ENCODE assay signal across 22 cellular contexts in genomic region chrX:56757327-56757726, GRCh38. TPM values are rescaled to one million over a fixed set of nuclear protein-coding genes. Genes with fewer than 3 reads are reported as not detected.
A peak's percentile ranks its signal among the peaks of the same experiment; 100 is the strongest.
DNase-seq lines count a peak whose midpoint lies in the region; ATAC-seq and TF ChIP-seq lines count a peak whose summit lies in the region.
"Had no signal": no experiment of that assay in that cellular context is flagged by ENCODE, and none has a peak within 500 bp of the region (broad histone marks: within the 10 kb centered on the region; RNA-seq: fewer than 3 reads in every experiment).

No MANE protein-coding gene starts in this region.

- no peak overlapping the region for H3K27ac ChIP-seq in naive thymus-derived CD4-positive, alpha-beta T cell (ENCODE audit: low read depth, low read length)
- H3K27ac ChIP-seq: adrenal gland, esophagus muscularis mucosa had no signal

- H3K27me3 ChIP-seq in naive thymus-derived CD4-positive, alpha-beta T cell (ENCODE audit: control insufficient read depth in 2 of 2, insufficient read depth in 2 of 2, low read length in 2 of 2), result no peaks in the 10 kb centered on the region
- H3K27me3 ChIP-seq: BE2C had no signal

- H3K9me3 ChIP-seq in naive thymus-derived CD4-positive, alpha-beta T cell (ENCODE audit: control insufficient read depth in 2 of 3, low read length in 3 of 3), result no peaks in the 10 kb centered on the region
- H3K9me3 ChIP-seq: adrenal gland, BE2C, esophagus muscularis mucosa, HAP-1 had no signal

- H3K4me3 Mint-ChIP-seq in naive thymus-derived CD4-positive, alpha-beta T cell, result peak overlapping the region in 2 of 10 donors; percentile 19 to 25
- H3K4me3 Mint-ChIP-seq in WTC11 (no peak overlapping the region), nephron progenitor cell (no peak overlapping the region)

- peak; percentile 47 for ATAC-seq in GM18861 (IDR thresholded peaks at IDR 0.05; ENCODE audit: unreplicated experiment)
- ATAC-seq in GM21526 (IDR thresholded peaks at IDR 0.05; ENCODE audit: low FRiP score, unreplicated experiment), result peak; percentile 62
- ATAC-seq in HG03196 (IDR thresholded peaks at IDR 0.05; ENCODE audit: unreplicated experiment), result peak; percentile 42
- ATAC-seq in naive thymus-derived CD4-positive, alpha-beta T cell, result no peak
- ATAC-seq in WTC11, result no peak
- ATAC-seq: K562; naive thymus-derived CD8-positive, alpha-beta T cell had no signal

- no peak for DNase-seq in naive thymus-derived CD4-positive, alpha-beta T cell
- DNase-seq in WTC11 (ENCODE audit: low spot score) (no peak), nephron progenitor cell (no peak), Kasumi-1 (lab: John Stamatoyannopoulos, UW) (no peak)
- DNase-seq: activated CD4-positive, CD25-positive, alpha-beta regulatory T cell; adrenal gland; BE2C; glutamatergic neuron; naive thymus-derived CD8-positive, alpha-beta T cell; NCI-H2081 treated with DMSO at 0.1 percent for 48 hours; NCI-H526; OCI-M1; T-helper 2 cell; trophoblast cell had no signal

- H3K4me1 Mint-ChIP-seq in naive thymus-derived CD4-positive, alpha-beta T cell, result peaks cover 24 to 57% (median 48%) of the 10 kb centered on the region in 7 donors
- H3K4me1 Mint-ChIP-seq in WTC11 (0 out of 2 replicates have a peak, but pooled peaks cover 4% of the 10 kb centered on the region), nephron progenitor cell (peaks cover 7% of the 10 kb centered on the region)

- H3K9me3 Mint-ChIP-seq in naive thymus-derived CD4-positive, alpha-beta T cell, result peaks cover 0 to 4% (median 0%) of the 10 kb centered on the region in 11 donors
- H3K9me3 Mint-ChIP-seq in WTC11 (peaks cover 10% of the 10 kb centered on the region), nephron progenitor cell (peaks cover 37% of the 10 kb centered on the region)
- H3K9me3 Mint-ChIP-seq: naive thymus-derived CD8-positive, alpha-beta T cell had no signal

- H3K27ac Mint-ChIP-seq in naive thymus-derived CD4-positive, alpha-beta T cell, result peak overlapping the region; percentile 18 to 72 (median 53)
- H3K27ac Mint-ChIP-seq in WTC11, result no peak overlapping the region
- H3K27ac Mint-ChIP-seq in nephron progenitor cell, result no peak overlapping the region
- H3K27ac Mint-ChIP-seq: progenitor cell of endocrine pancreas had no signal

- TF ChIP-seq CTCF in WTC11 (IDR thresholded peaks at IDR 0.05), result no peak
- TF ChIP-seq CTCF in nephron progenitor cell (IDR thresholded peaks at IDR 0.05), result no peak

- no peaks in the 10 kb centered on the region for H3K27me3 Mint-ChIP-seq in naive thymus-derived CD4-positive, alpha-beta T cell
- H3K27me3 Mint-ChIP-seq in WTC11 (ENCODE audit: low read depth) (no peaks in the 10 kb centered on the region), nephron progenitor cell (ENCODE audit: low read depth, poor library complexity) (peaks cover 3% of the 10 kb centered on the region)
- H3K27me3 Mint-ChIP-seq: naive thymus-derived CD8-positive, alpha-beta T cell; progenitor cell of endocrine pancreas had no signal

- intact Hi-C loops in naive thymus-derived CD4-positive, alpha-beta T cell (cut with micrococcal nuclease), result no loop called here

- peaks cover 0 to 16% of the 10 kb centered on the region in 2 donors for H3K4me1 ChIP-seq in naive thymus-derived CD4-positive, alpha-beta T cell (ENCODE audit: control insufficient read depth in 2 of 2, insufficient read depth in 2 of 2, low read length in 2 of 2)
- H3K4me1 ChIP-seq: adrenal gland, BE2C, HAP-1 had no signal

- CTCF ChIA-PET in naive thymus-derived CD4-positive, alpha-beta T cell (lab: Charles Lee), result no interaction called here
- CTCF ChIA-PET in WTC11 (lab: Charles Lee), result no interaction called here

- POLR2A ChIA-PET in naive thymus-derived CD4-positive, alpha-beta T cell (lab: Charles Lee), result no interaction called here
- POLR2A ChIA-PET in WTC11 (lab: Charles Lee), result no interaction called here

- H3K36me3 Mint-ChIP-seq in naive thymus-derived CD4-positive, alpha-beta T cell, result peaks cover 0 to 22% (median 0%) of the 10 kb centered on the region in 5 donors
- H3K36me3 Mint-ChIP-seq in WTC11, result peaks cover 24% of the 10 kb centered on the region
- H3K36me3 Mint-ChIP-seq in nephron progenitor cell (ENCODE audit: low read depth), result peaks cover 22% of the 10 kb centered on the region

- H3K36me3 ChIP-seq in naive thymus-derived CD4-positive, alpha-beta T cell (ENCODE audit: control insufficient read depth in 2 of 3, insufficient read depth in 3 of 3, low read length in 3 of 3), result no peaks in the 10 kb centered on the region
- H3K36me3 ChIP-seq: adrenal gland, BE2C, esophagus muscularis mucosa, HAP-1 had no signal

- no peak overlapping the region for H3K4me3 ChIP-seq in naive thymus-derived CD4-positive, alpha-beta T cell (ENCODE audit: low read length)
- H3K4me3 ChIP-seq: adrenal gland, esophagus muscularis mucosa, HAP-1, K562, lung had no signal

TF ChIP-seq in WTC11, 78 proteins besides CTCF, POLR2A, EP300 and RAD21:
- TF ChIP-seq ZNF138 (CRISPR knock-in tag; conservative IDR thresholded peaks at IDR 0.05), result no peak
- no peak for TF ChIP-seq ZNF671 (CRISPR knock-in tag; IDR thresholded peaks at IDR 0.05)
- TF ChIP-seq ELF4 (CRISPR knock-in tag; IDR thresholded peaks at IDR 0.05; ENCODE audit: low read depth), result no peak
- TF ChIP-seq ZNF232 (CRISPR knock-in tag; IDR thresholded peaks at IDR 0.05), result no peak
- TF ChIP-seq ETV6 (CRISPR knock-in tag; IDR thresholded peaks at IDR 0.05), result no peak
- no peak for TF ChIP-seq NR1H2 (CRISPR knock-in tag; IDR thresholded peaks at IDR 0.05)
- no peak for TF ChIP-seq ZNF396 (CRISPR knock-in tag; IDR thresholded peaks at IDR 0.05; ENCODE audit: borderline replicate concordance)
- no peak for TF ChIP-seq HMGA2 (CRISPR knock-in tag; IDR thresholded peaks at IDR 0.05)
- no peak for TF ChIP-seq NFATC4 (CRISPR knock-in tag; IDR thresholded peaks at IDR 0.05)
- no peak for TF ChIP-seq STAT6 (CRISPR knock-in tag; conservative IDR thresholded peaks at IDR 0.05; ENCODE audit: low read depth)
- TF ChIP-seq GABPB1 (CRISPR knock-in tag; IDR thresholded peaks at IDR 0.05), result no peak
- no peak for TF ChIP-seq RORB (CRISPR knock-in tag; IDR thresholded peaks at IDR 0.05)
- no peak for TF ChIP-seq ATF3 (CRISPR knock-in tag; conservative IDR thresholded peaks at IDR 0.05)
- TF ChIP-seq SP1 (CRISPR knock-in tag; conservative IDR thresholded peaks at IDR 0.05), result no peak
- no peak for TF ChIP-seq ZNF121 (CRISPR knock-in tag; IDR thresholded peaks at IDR 0.05)

RNA-seq across cellular contexts. Expression of gene NBDY, which starts 28.3 kb away (rescaled TPM):
- 10 to 100 TPM; 24.9 to 45.8 (median 31.7) TPM for total RNA-seq in naive thymus-derived CD4-positive, alpha-beta T cell
- 10 to 100 TPM; 56.5 to 91.5 TPM for polyA plus RNA-seq in naive thymus-derived CD4-positive, alpha-beta T cell
- total RNA-seq in WTC11 (2021), result 44.7 to 62.0 TPM (median 59.5 TPM) in 3 replicates

Comparison
In these comparisons a context has a peak if more than half of its experiments do, and no peak if none do; other contexts are left out.
1. ATAC-seq: peak in GM18861 (single experiment), GM21526 (single experiment) and HG03196 (single experiment); none in naive thymus-derived CD4-positive, alpha-beta T cell (single experiment) and WTC11 (single experiment).
2. H3K27ac Mint-ChIP-seq: peak in naive thymus-derived CD4-positive, alpha-beta T cell (9 of 9); none in WTC11 (single experiment) and nephron progenitor cell (single experiment).